Comparison of ENCODE assay signal across 8 cellular contexts in the genomic region with DNA sequence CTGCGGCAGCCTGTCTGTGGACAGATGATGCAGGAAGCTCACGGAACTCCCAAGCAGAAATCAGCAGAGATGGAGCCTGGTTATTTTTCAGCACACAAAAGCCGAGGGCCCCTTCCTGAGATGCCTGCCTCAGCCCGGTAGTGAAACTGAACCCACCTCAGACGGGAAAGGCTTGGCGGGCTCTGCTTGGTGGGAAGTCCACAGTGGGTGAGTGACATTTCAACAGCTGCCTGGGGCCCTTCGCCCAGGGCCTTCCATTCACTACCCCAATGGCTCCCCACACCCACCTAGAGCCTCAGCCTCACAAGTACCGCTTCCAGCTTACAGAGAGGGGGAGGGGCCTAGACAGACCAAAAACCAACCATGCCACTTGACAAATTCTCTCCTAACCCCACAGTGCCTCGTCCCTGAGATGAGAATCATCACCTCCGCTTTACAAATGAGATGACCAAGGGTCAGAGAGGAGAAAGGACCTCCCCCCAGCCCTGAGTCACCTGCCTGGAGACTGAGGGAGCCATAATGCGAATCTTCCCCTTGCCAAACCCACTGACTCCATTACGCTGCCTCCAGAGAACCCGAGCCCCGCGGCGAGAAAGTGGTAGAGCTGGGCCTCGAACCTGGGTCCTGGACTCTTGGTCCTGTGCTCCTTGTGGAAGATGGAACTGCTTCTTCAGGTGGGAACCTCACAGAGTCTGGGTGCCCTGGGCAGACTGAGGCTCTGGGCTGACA. TPM values are rescaled to one million over a fixed set of nuclear protein-coding genes. Genes with fewer than 3 reads are reported as not detected.
DNase-seq lines count a peak whose midpoint lies in the region; ATAC-seq and TF ChIP-seq lines count a peak whose summit lies in the region.

No MANE protein-coding gene starts in this region.

- peaks cover under 1% of the 10 kb centered on the region for H3K36me3 Mint-ChIP-seq in T-helper 2 cell treated with Interferon-gamma antibody and Interleukin-4, amounts not matched to agents 5 μg/mL and 100 μg/mL, for 36 hours (ENCODE audit: low read depth)

- peak overlapping the region; percentile 47 for H3K27ac ChIP-seq in cingulate gyrus (ENCODE audit: low read depth, low read length)

- H3K27ac Mint-ChIP-seq in T-helper 2 cell treated with Interferon-gamma antibody and Interleukin-4, amounts not matched to agents 5 μg/mL and 100 μg/mL, for 36 hours: peak overlapping the region; percentile 97

- TF ChIP-seq CTCF in GM12864 (IDR thresholded peaks at IDR 0.05; ENCODE audit: low read depth, low read length, missing control alignments): no peak

- peak; percentile 86 for DNase-seq in GM12864 (ENCODE audit: low read depth)
- DNase-seq in T-helper 2 cell treated with Interferon-gamma antibody and Interleukin-4, amounts not matched to agents 5 μg/mL and 100 μg/mL, for 36 hours (ENCODE audit: low spot score): peak; percentile 84
- peak; percentile 49 to 85 (median 58) for DNase-seq in stimulated activated CD4-positive, alpha-beta T cell treated with anti-CD3 and anti-CD28 coated beads, Interleukin-1b, Interleukin-23, amount 100 ng/mL, for 24 hours (ENCODE audit: low read depth in 4 of 4, low spot score in 1 of 4)
- no peak for DNase-seq in NCI-H2227 (lab: John Stamatoyannopoulos, UW; ENCODE audit: unreplicated experiment)
- no peak for DNase-seq in mucosa of gallbladder (ENCODE audit: low spot score)

- no peaks in the 10 kb centered on the region for H3K27me3 Mint-ChIP-seq in T-helper 2 cell treated with Interferon-gamma antibody and Interleukin-4, amounts not matched to agents 5 μg/mL and 100 μg/mL, for 36 hours (ENCODE audit: low read depth)

- H3K4me3 Mint-ChIP-seq in T-helper 2 cell treated with Interferon-gamma antibody and Interleukin-4, amounts not matched to agents 5 μg/mL and 100 μg/mL, for 36 hours: peak overlapping the region; percentile 82

- peak overlapping the region; percentile 48 for H3K4me3 ChIP-seq in GM12864 (ENCODE audit: low read depth, low read length)

- ATAC-seq in HG02588 (IDR thresholded peaks at IDR 0.05; ENCODE audit: unreplicated experiment) (peak; percentile 26), GM18519 (IDR thresholded peaks at IDR 0.05; ENCODE audit: low FRiP score, unreplicated experiment) (no peak)

- H3K4me1 Mint-ChIP-seq in T-helper 2 cell treated with Interferon-gamma antibody and Interleukin-4, amounts not matched to agents 5 μg/mL and 100 μg/mL, for 36 hours (ENCODE audit: low read depth): peaks cover 51% of the 10 kb centered on the region

- H3K9me3 Mint-ChIP-seq in T-helper 2 cell treated with Interferon-gamma antibody and Interleukin-4, amounts not matched to agents 5 μg/mL and 100 μg/mL, for 36 hours: no peaks in the 10 kb centered on the region

RNA-seq across cellular contexts. Expression of a gene that starts 3.4 kb away (rescaled TPM):
- total RNA-seq in mucosa of gallbladder: 140 TPM

Comparison
In these comparisons a context has a peak if more than half of its experiments do, and no peak if none do; other contexts are left out.
1. DNase-seq: peak in GM12864 (single experiment), T-helper 2 cell treated with Interferon-gamma antibody and Interleukin-4, amounts not matched to agents 5 μg/mL and 100 μg/mL, for 36 hours (single experiment) and stimulated activated CD4-positive, alpha-beta T cell treated with anti-CD3 and anti-CD28 coated beads, Interleukin-1b, Interleukin-23, amount 100 ng/mL, for 24 hours (4 of 4); none in NCI-H2227 (single experiment) and mucosa of gallbladder (single experiment).